ENCODE assay signal across 8 cellular contexts in the genomic region with DNA sequence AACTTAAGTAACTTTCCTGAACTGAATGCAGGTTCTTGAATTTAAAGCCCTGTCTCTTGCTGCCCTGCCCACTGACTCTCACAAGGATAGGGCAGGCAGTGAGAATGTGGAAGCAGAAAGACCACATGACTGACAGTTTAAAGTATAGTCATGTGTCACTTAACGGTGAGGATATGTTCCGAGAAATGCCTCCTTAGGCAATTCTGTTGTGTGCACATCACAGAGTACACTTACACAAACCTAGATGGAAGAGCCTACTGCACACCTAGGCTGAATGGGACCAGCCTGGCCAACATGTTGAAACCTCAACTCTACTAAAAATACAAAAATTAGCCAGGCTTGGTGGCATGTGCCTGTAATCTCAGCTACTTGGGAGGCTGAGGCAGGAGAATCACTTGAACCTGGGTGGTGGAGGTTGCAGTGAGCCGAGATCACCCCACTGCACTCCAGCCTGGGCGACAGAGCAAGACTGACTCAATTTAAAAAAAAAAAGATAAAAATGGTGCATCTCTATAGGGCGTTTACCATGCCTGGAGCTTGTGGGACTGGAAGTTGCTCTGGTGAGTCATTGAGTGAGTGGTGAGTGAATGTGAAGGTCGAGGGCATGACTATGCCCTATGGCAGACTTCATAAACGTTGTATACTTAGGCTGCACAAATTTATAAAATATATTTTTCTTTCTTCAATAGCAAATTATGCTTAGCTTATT. TPM values are rescaled to one million over a fixed set of nuclear protein-coding genes. Genes with fewer than 3 reads are reported as not detected.
A peak's percentile ranks its signal among the peaks of the same experiment; 100 is the strongest.
DNase-seq lines count a peak whose midpoint lies in the region; ATAC-seq and TF ChIP-seq lines count a peak whose summit lies in the region.

No MANE protein-coding gene starts in this region.

- no peaks in the 10 kb centered on the region for H3K9me3 Mint-ChIP-seq in chondrocyte (ENCODE audit: low read depth)
- H3K9me3 Mint-ChIP-seq in natural killer cell treated with Interleukin-12 subunit alpha and Interleukin-12 subunit beta and Interleukin-15 and Interleukin-18, amount 100 ng/mL, for 72 hours, result no peaks in the 10 kb centered on the region

- peak overlapping the region; percentile 77 for H3K9ac ChIP-seq in PC-3 (ENCODE audit: low read length)

- no peaks in the 10 kb centered on the region for H3K9me2 ChIP-seq in PC-3 (replicated peaks; ENCODE audit: low read length)

- no peak overlapping the region for H2AFZ ChIP-seq in PC-3 (ENCODE audit: low read length)

- H3K27me3 ChIP-seq in PC-3 (ENCODE audit: low read length), result no peaks in the 10 kb centered on the region

- DNase-seq in GM04503 (ENCODE audit: low read depth) (peak; percentile 61), PC-3 (peak; percentile 85), chondrocyte (ENCODE audit: low spot score) (no peak), GM13976 (ENCODE audit: low spot score) (no peak), NCI-H1694 (lab: John Stamatoyannopoulos, UW) (no peak), T-helper 9 cell (no peak)
- DNase-seq in natural killer cell treated with Interleukin-12 subunit alpha and Interleukin-12 subunit beta and Interleukin-15 and Interleukin-18, amount 100 ng/mL, for 72 hours (ENCODE audit: low spot score), result no peak

- H3K27me3 Mint-ChIP-seq in chondrocyte (ENCODE audit: low read depth), result no peaks in the 10 kb centered on the region
- H3K27me3 Mint-ChIP-seq in natural killer cell treated with Interleukin-12 subunit alpha and Interleukin-12 subunit beta and Interleukin-15 and Interleukin-18, amount 100 ng/mL, for 72 hours, result peaks cover 0 to 5% of the 10 kb centered on the region in 2 donors

- no peak overlapping the region for H3K4me3 ChIP-seq in PC-3 (ENCODE audit: low read length)

- H4K20me1 ChIP-seq in PC-3 (ENCODE audit: low read length), result no peaks in the 10 kb centered on the region

- CTCF ChIA-PET in PC-3 (lab: Charles Lee), result interaction anchor here (0.8 kb wide), 2 partner anchors 15 to 19 kb away, joined by 6 to 7 read pairs; no protein-coding TSS in a partner anchor

- peak overlapping the region; percentile 39 for H3K27ac Mint-ChIP-seq in chondrocyte (ENCODE audit: unreplicated experiment)
- peak overlapping the region; percentile 73 to 90 for H3K27ac Mint-ChIP-seq in natural killer cell treated with Interleukin-12 subunit alpha and Interleukin-12 subunit beta and Interleukin-15 and Interleukin-18, amount 100 ng/mL, for 72 hours

- intact Hi-C loops in PC-3 (cut with micrococcal nuclease), result loop anchor here (1.0 to 5.0 kb wide), 2 partner anchors 15 to 33 kb away; no protein-coding TSS in a partner anchor

- peaks cover 38% of the 10 kb centered on the region for H3K4me1 Mint-ChIP-seq in chondrocyte (ENCODE audit: low read depth)
- peaks cover 19 to 21% of the 10 kb centered on the region in 2 donors for H3K4me1 Mint-ChIP-seq in natural killer cell treated with Interleukin-12 subunit alpha and Interleukin-12 subunit beta and Interleukin-15 and Interleukin-18, amount 100 ng/mL, for 72 hours (ENCODE audit: low read depth in 2 of 2)

- in situ Hi-C loops in GM13976 (cut with MboI; ENCODE audit: low sequenced_read_pairs, unreplicated experiment), result no loop called here

- POLR2A ChIA-PET in PC-3 (lab: Charles Lee; ENCODE audit: unreplicated experiment), result no interaction called here

- peak overlapping the region; percentile 99 for H3K27ac ChIP-seq in PC-3 (ENCODE audit: low read length)

- H3K4me3 Mint-ChIP-seq in chondrocyte (ENCODE audit: unreplicated experiment), result no peak overlapping the region
- peak overlapping the region; percentile 67 for H3K4me3 Mint-ChIP-seq in natural killer cell treated with Interleukin-12 subunit alpha and Interleukin-12 subunit beta and Interleukin-15 and Interleukin-18, amount 100 ng/mL, for 72 hours

- peak overlapping the region; percentile 55; the same call in 1 of the 2 replicates for H3K4me2 ChIP-seq in PC-3 (ENCODE audit: low read length)

- no peaks in the 10 kb centered on the region for H3K9me3 ChIP-seq in PC-3 (ENCODE audit: low read length)

- H3K4me1 ChIP-seq in PC-3 (ENCODE audit: insufficient read depth, low read length), result peaks cover 57% of the 10 kb centered on the region

- ATAC-seq in PC-3 (peak; percentile 61), GM18520 (IDR thresholded peaks at IDR 0.05; ENCODE audit: unreplicated experiment) (no peak)
- peak; percentile 85 to 91 for ATAC-seq in natural killer cell treated with Interleukin-12 subunit alpha and Interleukin-12 subunit beta and Interleukin-15 and Interleukin-18, amount 100 ng/mL, for 72 hours

- H3K36me3 Mint-ChIP-seq in chondrocyte (ENCODE audit: low read depth), result no peaks in the 10 kb centered on the region
- H3K36me3 Mint-ChIP-seq in natural killer cell treated with Interleukin-12 subunit alpha and Interleukin-12 subunit beta and Interleukin-15 and Interleukin-18, amount 100 ng/mL, for 72 hours, result no peaks in the 10 kb centered on the region

- 0 out of 2 replicates have a peak, but pooled peaks cover 5% of the 10 kb centered on the region for H3K79me2 ChIP-seq in PC-3 (ENCODE audit: low read length)

- H3K36me3 ChIP-seq in PC-3 (ENCODE audit: low read depth, low read length), result no peaks in the 10 kb centered on the region

- TF ChIP-seq CTCF in PC-3 (conservative IDR thresholded peaks at IDR 0.05; ENCODE audit: low read depth, low read length), result no peak
- no peak for TF ChIP-seq CTCF in chondrocyte (IDR thresholded peaks at IDR 0.05)
- TF ChIP-seq CTCF in GM13976 (IDR thresholded peaks at IDR 0.05; ENCODE audit: borderline replicate concordance, control extremely low read depth, extremely low read depth, insufficient read depth, missing control alignments), result no peak

- BruUV-seq in PC-3 (replicated peaks; lab: Mats Ljungman, UMichigan), result TSS peak; percentile 37

- no peaks in the 10 kb centered on the region for H3F3A ChIP-seq in PC-3 (ENCODE audit: low read length, unreplicated experiment)

RNA-seq across cellular contexts. Expression of gene COPG1, which starts 18.9 kb away (rescaled TPM):
- total RNA-seq in PC-3 (2014; rRNA removed), result 124 and 152 TPM in 2 replicates
- total RNA-seq in chondrocyte, result 269 to 342 TPM (median 276 TPM) in 3 replicates
- 100 to 1,000 TPM; 203 to 236 TPM for total RNA-seq in natural killer cell treated with Interleukin-12 subunit alpha and Interleukin-12 subunit beta and Interleukin-15 and Interleukin-18, amount 100 ng/mL, for 72 hours

RNA-seq across cellular contexts. Expression of gene CNBP, which starts 46.8 kb away (rescaled TPM):
- 220 and 267 TPM in 2 replicates for total RNA-seq in PC-3 (2014; rRNA removed)
- 130 to 158 TPM (median 138 TPM) in 3 replicates for total RNA-seq in chondrocyte
- 100 to 1,000 TPM; 230 to 268 TPM for total RNA-seq in natural killer cell treated with Interleukin-12 subunit alpha and Interleukin-12 subunit beta and Interleukin-15 and Interleukin-18, amount 100 ng/mL, for 72 hours

RNA-seq across cellular contexts. Expression of gene HMCES, which starts 48.2 kb away (rescaled TPM):
- total RNA-seq in PC-3 (2014; rRNA removed) (28.8 and 34.3 TPM in 2 replicates), chondrocyte (21.6 to 25.9 TPM (median 22.7 TPM) in 3 replicates)
- 10 to 100 TPM; 49.2 to 52.5 TPM for total RNA-seq in natural killer cell treated with Interleukin-12 subunit alpha and Interleukin-12 subunit beta and Interleukin-15 and Interleukin-18, amount 100 ng/mL, for 72 hours

Comparison
In these comparisons a context has a peak if more than half of its experiments do, and no peak if none do; other contexts are left out.
1. DNase-seq: peak in GM04503 (single experiment) and PC-3 (single experiment); none in chondrocyte (single experiment), natural killer cell treated with Interleukin-12 subunit alpha and Interleukin-12 subunit beta and Interleukin-15 and Interleukin-18, amount 100 ng/mL, for 72 hours (single experiment), GM13976 (single experiment), NCI-H1694 (single experiment) and T-helper 9 cell (single experiment).